ENCODE assay signal across 9 cellular contexts in the genomic region with DNA sequence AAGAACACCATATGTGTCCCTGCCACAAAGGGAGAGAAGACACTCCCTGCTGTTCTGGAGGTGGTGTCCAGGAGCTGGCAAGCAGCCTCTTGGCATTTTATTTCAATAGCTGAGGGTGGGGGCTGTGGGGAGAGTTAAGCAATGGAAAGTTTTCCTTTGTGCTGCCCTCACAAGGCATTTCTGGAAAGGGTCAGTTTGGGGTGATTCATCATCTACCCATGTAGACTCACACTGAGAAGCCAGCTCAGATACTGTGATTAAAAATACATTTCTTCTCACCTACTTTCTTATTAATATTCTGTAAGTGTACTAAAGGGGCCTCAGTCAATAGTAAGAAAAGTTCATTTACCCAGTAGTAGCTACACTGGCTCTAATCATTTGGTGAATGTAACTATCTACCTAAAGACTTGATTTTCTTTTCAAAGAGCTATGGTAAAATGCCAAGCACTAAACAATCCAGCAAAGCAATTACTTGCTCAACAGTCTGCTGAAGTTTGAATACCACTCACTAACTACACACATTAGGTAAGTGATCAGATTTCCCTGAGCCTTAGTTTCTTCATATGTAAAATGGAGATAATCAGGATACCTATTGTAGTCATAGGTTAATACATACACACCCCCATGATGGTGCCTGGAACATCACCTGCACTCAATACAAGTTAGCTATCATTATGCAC.
DNase-seq lines count a peak whose midpoint lies in the region; ATAC-seq lines count a peak whose summit lies in the region.
"Had no signal": no experiment of that assay in that cellular context is flagged by ENCODE, and none has a peak within 500 bp of the region (broad histone marks: within the 10 kb centered on the region; RNA-seq: fewer than 3 reads in every experiment).

No MANE protein-coding gene starts in this region.

- no peak overlapping the region for H2AFZ ChIP-seq in ACC112 (ENCODE audit: low read length, unreplicated experiment)

- peaks cover 10% of the 10 kb centered on the region for H3K36me3 ChIP-seq in ACC112 (ENCODE audit: insufficient read depth, low read length)

- H3K27ac ChIP-seq in ACC112 (ENCODE audit: low read depth, low read length) (peak overlapping the region; percentile 78), epithelial cell of prostate (no peak overlapping the region)

- H3K27me3 ChIP-seq in ACC112 (ENCODE audit: insufficient read depth, low read length): no peaks in the 10 kb centered on the region

- ATAC-seq in HG02938 (IDR thresholded peaks at IDR 0.05; ENCODE audit: unreplicated experiment) (no peak), HG03520 (IDR thresholded peaks at IDR 0.05; ENCODE audit: unreplicated experiment) (no peak)

- no peaks in the 10 kb centered on the region for H3K79me2 ChIP-seq in ACC112 (ENCODE audit: control insufficient read depth, insufficient read depth, low read length, unreplicated experiment)

- peaks cover 34% of the 10 kb centered on the region for H3K4me1 ChIP-seq in ACC112 (ENCODE audit: control insufficient read depth, insufficient read depth, low read length, unreplicated experiment)

- H3K4me3 ChIP-seq in ACC112 (ENCODE audit: low read depth, low read length): no peak overlapping the region

- peak; percentile 87 for DNase-seq in NCI-H226
- peak; percentile 14 for DNase-seq in epithelial cell of prostate (ENCODE audit: low read depth, low spot score)
- peak; percentile 30 for DNase-seq in midbrain (lab: John Stamatoyannopoulos, UW)
- no peak for DNase-seq in effector CD4-positive, alpha-beta T cell
- DNase-seq in SHP77 (lab: John Stamatoyannopoulos, UW): no peak
- DNase-seq: NCI-H1105 had no signal

Comparison
In these comparisons a context has a peak if more than half of its experiments do, and no peak if none do; other contexts are left out.
1. DNase-seq: peak in NCI-H226 (single experiment), epithelial cell of prostate (single experiment) and midbrain (single experiment); none in effector CD4-positive, alpha-beta T cell (single experiment) and SHP77 (0 of 2).